In genomic region chr3:71109977-71110285, GRCh38 we compare ENCODE assay signal across 12 cellular contexts.
DNase-seq lines count a peak whose midpoint lies in the region; ATAC-seq and TF ChIP-seq lines count a peak whose summit lies in the region.
"Had no signal": no experiment of that assay in that cellular context is flagged by ENCODE, and none has a peak within 500 bp of the region (broad histone marks: within the 10 kb centered on the region; RNA-seq: fewer than 3 reads in every experiment).

No MANE protein-coding gene starts in this region.

- H3K4me3 ChIP-seq in ascending aorta (peak overlapping the region in 1 of 2 donors; percentile 22), thoracic aorta (peak overlapping the region; percentile 3)

- H3K36me3 ChIP-seq in ascending aorta (peaks cover 12 to 24% of the 10 kb centered on the region in 2 donors), thoracic aorta (peaks cover 7% of the 10 kb centered on the region)

- no peaks in the 10 kb centered on the region for H3K27me3 Mint-ChIP-seq in activated naive CD4-positive, alpha-beta T cell treated with anti-CD3 and anti-CD28 coated beads for 36 hours (ENCODE audit: low read depth)
- no peaks in the 10 kb centered on the region for H3K27me3 Mint-ChIP-seq in mesothelial cell of epicardium (ENCODE audit: low read depth)

- peak overlapping the region; percentile 79 for H3K27ac Mint-ChIP-seq in activated naive CD4-positive, alpha-beta T cell treated with anti-CD3 and anti-CD28 coated beads for 36 hours
- H3K27ac Mint-ChIP-seq in mesothelial cell of epicardium: peak overlapping the region; percentile 96

- no peak for DNase-seq in activated naive CD4-positive, alpha-beta T cell treated with anti-CD3 and anti-CD28 coated beads for 36 hours
- DNase-seq in activated naive CD4-positive, alpha-beta T cell (lab: John Stamatoyannopoulos, UW): no peak
- DNase-seq in ascending aorta (ENCODE audit: low spot score in 2 of 2) (no peak), mesothelial cell of epicardium (ENCODE audit: low spot score in 2 of 2, unreplicated experiment in 2 of 2) (no peak), thoracic aorta (ENCODE audit: low spot score) (no peak), NCI-H345 treated with DMSO at 0.1 percent for 48 hours (lab: John Stamatoyannopoulos, UW; ENCODE audit: unreplicated experiment) (no peak), GM13976 (ENCODE audit: low spot score) (no peak), ACHN (no peak)
- DNase-seq: activated CD4-positive, alpha-beta T cell treated with anti-CD3 and anti-CD28 coated beads, Interleukin-2, amount 50 U/mL, for 1 hour; KG1; NCI-H2029; NK-92 treated with Interleukin-12 subunit alpha and Interleukin-12 subunit beta, amount 100 ng/mL, for 24 hours had no signal

- peaks cover 89% of the 10 kb centered on the region for H3K4me1 Mint-ChIP-seq in activated naive CD4-positive, alpha-beta T cell treated with anti-CD3 and anti-CD28 coated beads for 36 hours (ENCODE audit: low read depth)
- H3K4me1 Mint-ChIP-seq in mesothelial cell of epicardium: peaks cover 17% of the 10 kb centered on the region

- H3K4me3 Mint-ChIP-seq in activated naive CD4-positive, alpha-beta T cell treated with anti-CD3 and anti-CD28 coated beads for 36 hours: no peak overlapping the region
- no peak overlapping the region for H3K4me3 Mint-ChIP-seq in mesothelial cell of epicardium

- H3K27ac ChIP-seq in ascending aorta: peak overlapping the region; percentile 72
- H3K27ac ChIP-seq in thoracic aorta: peak overlapping the region; percentile 51 to 91

- no peak for ATAC-seq in thoracic aorta (ENCODE audit: insufficient number of reproducible peaks, low FRiP score, low read depth)

- peaks cover 33% of the 10 kb centered on the region for H3K36me3 Mint-ChIP-seq in activated naive CD4-positive, alpha-beta T cell treated with anti-CD3 and anti-CD28 coated beads for 36 hours (ENCODE audit: low read depth)
- peaks cover 19% of the 10 kb centered on the region for H3K36me3 Mint-ChIP-seq in mesothelial cell of epicardium

- intact Hi-C loops in activated naive CD4-positive, alpha-beta T cell treated with anti-CD3 and anti-CD28 coated beads for 36 hours (cut with micrococcal nuclease): loop anchor here (1.0 kb wide), 2 partner anchors 9 to 17 kb away; no protein-coding TSS in a partner anchor
- intact Hi-C loops in ascending aorta (cut with DNase I): loop anchor here (2.0 kb wide), 1 partner anchor 17 kb away; no protein-coding TSS in a partner anchor

- no peaks in the 10 kb centered on the region for H3K9me3 Mint-ChIP-seq in activated naive CD4-positive, alpha-beta T cell treated with anti-CD3 and anti-CD28 coated beads for 36 hours
- H3K9me3 Mint-ChIP-seq in mesothelial cell of epicardium: no peaks in the 10 kb centered on the region

- H3K4me1 ChIP-seq in ascending aorta (peaks cover 0 to 76% of the 10 kb centered on the region in 2 donors), thoracic aorta (ENCODE audit: control insufficient read depth in 1 of 2, low read depth in 2 of 2) (peaks cover 38 to 96% of the 10 kb centered on the region in 2 donors)

- no peaks in the 10 kb centered on the region for H3K9me3 ChIP-seq in ascending aorta
- H3K9me3 ChIP-seq in thoracic aorta: no peaks in the 10 kb centered on the region

- H3K27me3 ChIP-seq in ascending aorta: no peaks in the 10 kb centered on the region
- H3K27me3 ChIP-seq in thoracic aorta (replicated peaks; ENCODE audit: insufficient read depth): no peaks in the 10 kb centered on the region

- CTCF ChIA-PET in activated naive CD4-positive, alpha-beta T cell treated with anti-CD3 and anti-CD28 coated beads for 36 hours (lab: Charles Lee): interaction anchor here (0.9 to 1.4 kb wide), 3 partner anchors 8 to 18 kb away, joined by 3 to 4 read pairs (median 3); no protein-coding TSS in a partner anchor

- in situ Hi-C loops in GM13976 (cut with MboI; ENCODE audit: low sequenced_read_pairs, unreplicated experiment): no loop called here
- in situ Hi-C loops in ACHN (cut with HindIII; ENCODE audit: low pct_ligation_motif_present, low pct_unique_long_range_greater_than_20kb, low sequenced_read_pairs): no loop called here

- TF ChIP-seq CTCF in ascending aorta (IDR thresholded peaks at IDR 0.05): no peak
- TF ChIP-seq CTCF in mesothelial cell of epicardium (IDR thresholded peaks at IDR 0.05; ENCODE audit: unreplicated experiment): no peak
- TF ChIP-seq CTCF in thoracic aorta (IDR thresholded peaks at IDR 0.05): no peak
- no peak for TF ChIP-seq CTCF in GM13976 (IDR thresholded peaks at IDR 0.05; ENCODE audit: borderline replicate concordance, control extremely low read depth, extremely low read depth, insufficient read depth, missing control alignments)
